Comparison of ENCODE assay signal across 31 cellular contexts in genomic region chr1:15687446-15687845, GRCh38. TPM values are rescaled to one million over a fixed set of nuclear protein-coding genes. Genes with fewer than 3 reads are reported as not detected.
DNase-seq lines count a peak whose midpoint lies in the region; ATAC-seq lines count a peak whose summit lies in the region.
"Had no signal": no experiment of that assay in that cellular context is flagged by ENCODE, and none has a peak within 500 bp of the region (broad histone marks: within the 10 kb centered on the region; RNA-seq: fewer than 3 reads in every experiment).

No MANE protein-coding gene starts in this region.

- no peaks in the 10 kb centered on the region for H3K27me3 ChIP-seq in CD4-positive, CD25-positive, alpha-beta regulatory T cell (ENCODE audit: control insufficient read depth, insufficient read depth, low read length)
- H3K27me3 ChIP-seq: brain microvascular endothelial cell, pancreas, transverse colon had no signal

- no peak for ATAC-seq in CD4-positive, CD25-positive, alpha-beta regulatory T cell (ENCODE audit: low read depth in 2 of 2)
- ATAC-seq in T-cell (replicated peaks in 1 of 4) (no peak), HG03521 (IDR thresholded peaks at IDR 0.05; ENCODE audit: unreplicated experiment) (no peak), HG03159 (IDR thresholded peaks at IDR 0.05; ENCODE audit: unreplicated experiment) (no peak)
- ATAC-seq: left lobe of liver, pancreas had no signal

- POLR2A ChIA-PET in T-cell (lab: Charles Lee), result no interaction called here

- peak overlapping the region; percentile 9 for H3K4me3 Mint-ChIP-seq in activated CD4-positive, alpha-beta T cell treated with anti-CD3 and anti-CD28 coated beads, Interleukin-2, amount 10 ng/mL, durations not matched to agents 24 days and 14 days
- peak overlapping the region in 3 of 4 donors; percentile 19 to 88 (median 49) for H3K4me3 Mint-ChIP-seq in CD4-positive, CD25-positive, alpha-beta regulatory T cell
- H3K4me3 Mint-ChIP-seq in T-cell, result peak overlapping the region in 2 of 3 donors; percentile 6 to 13
- H3K4me3 Mint-ChIP-seq: T-helper 2 cell treated with Interferon-gamma antibody and Interleukin-4, amounts not matched to agents 5 μg/mL and 100 μg/mL, for 36 hours had no signal

- no peak overlapping the region for H3K4me3 ChIP-seq in CD4-positive, CD25-positive, alpha-beta regulatory T cell (ENCODE audit: low read depth, low read length)
- H3K4me3 ChIP-seq: pancreas, PC-9, smooth muscle cell, transverse colon had no signal

- H3K4me1 Mint-ChIP-seq in activated CD4-positive, alpha-beta T cell treated with anti-CD3 and anti-CD28 coated beads, Interleukin-2, amount 10 ng/mL, durations not matched to agents 24 days and 14 days, result peaks cover 26% of the 10 kb centered on the region
- peaks cover 23 to 60% (median 34%) of the 10 kb centered on the region in 4 donors for H3K4me1 Mint-ChIP-seq in CD4-positive, CD25-positive, alpha-beta regulatory T cell
- H3K4me1 Mint-ChIP-seq in T-cell, result peaks cover 44 to 54% (median 49%) of the 10 kb centered on the region in 3 donors

- peaks cover 31% of the 10 kb centered on the region for H3K4me1 ChIP-seq in CD4-positive, CD25-positive, alpha-beta regulatory T cell (ENCODE audit: control insufficient read depth, insufficient read depth, low read length, poor library complexity, severe bottlenecking)

- no peak for DNase-seq in activated CD4-positive, alpha-beta T cell treated with anti-CD3 and anti-CD28 coated beads, Interleukin-2, amount 10 ng/mL, durations not matched to agents 24 days and 14 days
- DNase-seq in activated CD4-positive, alpha-beta T cell treated with anti-CD3 and anti-CD28 coated beads for 48 hours, result no peak
- peak in 1 of 3 donors; percentile 22 for DNase-seq in CD4-positive, CD25-positive, alpha-beta regulatory T cell
- DNase-seq in T-cell (no peak), myocyte (ENCODE audit: low read depth) (peak; percentile 49), DMS79 treated with DMSO at 0.1 percent for 48 hours (lab: John Stamatoyannopoulos, UW) (no peak)
- DNase-seq: activated CD4-positive, alpha-beta T cell treated with anti-CD3 and anti-CD28 coated beads, Interleukin-2, amount 50 U/mL, for 4 hours; activated gamma-delta T cell treated with Interleukin-2 at 50 U/mL for 16 hours; amniotic stem cell; brain microvascular endothelial cell; naive B cell; NCI-H1092; NCI-H187; NCI-H526; PC-9; Right ventricle myocardium superior; stimulated activated CD4-positive, alpha-beta T cell treated with anti-CD3 and anti-CD28 coated beads, Interleukin-1b, Interleukin-23, amount 100 ng/mL, for 48 hours; stimulated activated CD8-positive, alpha-beta memory T cell treated with anti-CD3 and anti-CD28 coated beads, Interleukin-4, amount 100 ng/mL, for 48 hours; transverse colon had no signal

- H3K9me3 ChIP-seq in CD4-positive, CD25-positive, alpha-beta regulatory T cell (ENCODE audit: control insufficient read depth in 2 of 2, low read length in 2 of 2), result no peaks in the 10 kb centered on the region
- H3K9me3 ChIP-seq: pancreas, transverse colon had no signal

- H3K27ac ChIP-seq in CD4-positive, CD25-positive, alpha-beta regulatory T cell (ENCODE audit: insufficient read depth, low read length, poor library complexity, severe bottlenecking), result no peak overlapping the region
- H3K27ac ChIP-seq: brain microvascular endothelial cell, KMS-11, pancreas, PC-9, transverse colon had no signal

- H3K36me3 Mint-ChIP-seq in activated CD4-positive, alpha-beta T cell treated with anti-CD3 and anti-CD28 coated beads, Interleukin-2, amount 10 ng/mL, durations not matched to agents 24 days and 14 days (ENCODE audit: low read depth), result peaks cover 28% of the 10 kb centered on the region
- H3K36me3 Mint-ChIP-seq in CD4-positive, CD25-positive, alpha-beta regulatory T cell, result peaks cover 6% of the 10 kb centered on the region
- peaks cover 10% of the 10 kb centered on the region for H3K36me3 Mint-ChIP-seq in T-cell
- H3K36me3 Mint-ChIP-seq: naive B cell had no signal

- intact Hi-C loops in activated CD4-positive, alpha-beta T cell treated with anti-CD3 and anti-CD28 coated beads, Interleukin-2, amount 10 ng/mL, durations not matched to agents 24 days and 14 days (cut with micrococcal nuclease), result no loop called here

- no peaks in the 10 kb centered on the region for H3K27me3 Mint-ChIP-seq in activated CD4-positive, alpha-beta T cell treated with anti-CD3 and anti-CD28 coated beads, Interleukin-2, amount 10 ng/mL, durations not matched to agents 24 days and 14 days
- peaks cover 4% of the 10 kb centered on the region for H3K27me3 Mint-ChIP-seq in CD4-positive, CD25-positive, alpha-beta regulatory T cell
- no peaks in the 10 kb centered on the region for H3K27me3 Mint-ChIP-seq in T-cell
- H3K27me3 Mint-ChIP-seq: naive B cell had no signal

- H3K9me3 Mint-ChIP-seq in activated CD4-positive, alpha-beta T cell treated with anti-CD3 and anti-CD28 coated beads, Interleukin-2, amount 10 ng/mL, durations not matched to agents 24 days and 14 days, result no peaks in the 10 kb centered on the region
- peaks cover 0 to 3% (median 0%) of the 10 kb centered on the region in 7 donors for H3K9me3 Mint-ChIP-seq in CD4-positive, CD25-positive, alpha-beta regulatory T cell
- H3K9me3 Mint-ChIP-seq in T-cell, result no peaks in the 10 kb centered on the region
- H3K9me3 Mint-ChIP-seq: naive B cell; T-helper 2 cell treated with Interferon-gamma antibody and Interleukin-4, amounts not matched to agents 5 μg/mL and 100 μg/mL, for 36 hours had no signal

- H3K27ac Mint-ChIP-seq in activated CD4-positive, alpha-beta T cell treated with anti-CD3 and anti-CD28 coated beads, Interleukin-2, amount 10 ng/mL, durations not matched to agents 24 days and 14 days, result no peak overlapping the region
- peak overlapping the region in 2 of 3 donors; percentile 15 to 47 for H3K27ac Mint-ChIP-seq in CD4-positive, CD25-positive, alpha-beta regulatory T cell
- H3K27ac Mint-ChIP-seq in T-cell, result peak overlapping the region; percentile 34 to 58
- H3K27ac Mint-ChIP-seq: T-helper 2 cell treated with Interferon-gamma antibody and Interleukin-4, amounts not matched to agents 5 μg/mL and 100 μg/mL, for 36 hours had no signal

- H3K36me3 ChIP-seq in CD4-positive, CD25-positive, alpha-beta regulatory T cell (ENCODE audit: control insufficient read depth, insufficient read depth, low read length), result peaks cover 4% of the 10 kb centered on the region
- H3K36me3 ChIP-seq: brain microvascular endothelial cell, pancreas, transverse colon had no signal

- CTCF ChIA-PET in T-cell (lab: Charles Lee), result no interaction called here

RNA-seq across cellular contexts. Expression of gene PLEKHM2, which starts 3.3 kb away (rescaled TPM):
- 59.9 and 60.3 TPM in 2 replicates for total RNA-seq in activated CD4-positive, alpha-beta T cell treated with anti-CD3 and anti-CD28 coated beads, Interleukin-2, amount 10 ng/mL, durations not matched to agents 24 days and 14 days
- total RNA-seq in CD4-positive, CD25-positive, alpha-beta regulatory T cell, result 71.8 TPM
- 1 to 10 TPM; 3.2 to 5.0 (median 3.7) TPM for polyA plus RNA-seq in CD4-positive, CD25-positive, alpha-beta regulatory T cell
- 10 to 100 TPM; 52.5 to 65.2 (median 59.6) TPM for total RNA-seq in T-cell
- 80.3 and 90.4 TPM in 2 replicates for total RNA-seq in myocyte
- 86.9 TPM for polyA plus RNA-seq in myocyte (2012)

RNA-seq across cellular contexts. Expression of gene SLC25A34, which starts 48.6 kb away (rescaled TPM):
- 1.4 and 1.5 TPM in 2 replicates for total RNA-seq in activated CD4-positive, alpha-beta T cell treated with anti-CD3 and anti-CD28 coated beads, Interleukin-2, amount 10 ng/mL, durations not matched to agents 24 days and 14 days
- 1.8 TPM for total RNA-seq in CD4-positive, CD25-positive, alpha-beta regulatory T cell
- not detected for polyA plus RNA-seq in CD4-positive, CD25-positive, alpha-beta regulatory T cell
- total RNA-seq in T-cell (1 to 10 TPM; 1.8 to 4.1 (median 2.6) TPM), myocyte (5.2 and 13.0 TPM in 2 replicates)
- polyA plus RNA-seq in myocyte (2012), result 3.2 TPM
- total RNA-seq: A172 had no signal

RNA-seq across cellular contexts. Expression of gene TMEM82, which starts 54.9 kb away (rescaled TPM):
- total RNA-seq in activated CD4-positive, alpha-beta T cell treated with anti-CD3 and anti-CD28 coated beads, Interleukin-2, amount 10 ng/mL, durations not matched to agents 24 days and 14 days, result not detected in 2 replicates
- not detected for total RNA-seq in CD4-positive, CD25-positive, alpha-beta regulatory T cell
- polyA plus RNA-seq in CD4-positive, CD25-positive, alpha-beta regulatory T cell, result not detected
- total RNA-seq in T-cell, result not detected
- not detected in 2 replicates for total RNA-seq in myocyte
- not detected for polyA plus RNA-seq in myocyte (2012)
- total RNA-seq: A172, chondrocyte, fibroblast of lung, G401, mesenteric fat pad, pancreas, PC-9, Right ventricle myocardium superior, smooth muscle cell had no signal
- polyA plus RNA-seq: fibroblast of lung, pancreas, smooth muscle cell had no signal
